In genomic region chr13:37344051-37344450, GRCh38 we compare ENCODE assay signal across 15 cellular contexts.
DNase-seq lines count a peak whose midpoint lies in the region; ATAC-seq and TF ChIP-seq lines count a peak whose summit lies in the region.
"Had no signal": no experiment of that assay in that cellular context is flagged by ENCODE, and none has a peak within 500 bp of the region (broad histone marks: within the 10 kb centered on the region; RNA-seq: fewer than 3 reads in every experiment).

No MANE protein-coding gene starts in this region.

- no peak for ATAC-seq in GM18868 (IDR thresholded peaks at IDR 0.05; ENCODE audit: unreplicated experiment)
- ATAC-seq: GM23338, HCT116 had no signal

- H3K4me1 Mint-ChIP-seq in mesothelial cell of epicardium: peaks cover 49% of the 10 kb centered on the region
- H3K4me1 Mint-ChIP-seq in osteocyte (ENCODE audit: unreplicated experiment): peaks cover 24% of the 10 kb centered on the region
- H3K4me1 Mint-ChIP-seq: CD4-positive, alpha-beta memory T cell; GM23338 had no signal

- peak overlapping the region; percentile 1 for H3K27ac Mint-ChIP-seq in mesothelial cell of epicardium
- H3K27ac Mint-ChIP-seq in osteocyte (ENCODE audit: unreplicated experiment): peak overlapping the region; percentile 1
- H3K27ac Mint-ChIP-seq: CD4-positive, alpha-beta memory T cell; GM23338; H9 had no signal

- peaks cover 6% of the 10 kb centered on the region for H3K9me3 Mint-ChIP-seq in mesothelial cell of epicardium
- H3K9me3 Mint-ChIP-seq in osteocyte (ENCODE audit: unreplicated experiment): peaks cover 10% of the 10 kb centered on the region
- H3K9me3 Mint-ChIP-seq: GM23338, H9 had no signal

- TF ChIP-seq CTCF in mesothelial cell of epicardium (IDR thresholded peaks at IDR 0.05; ENCODE audit: unreplicated experiment) (no peak), osteocyte (IDR thresholded peaks at IDR 0.05) (no peak)

- no peak overlapping the region for H3K4me3 Mint-ChIP-seq in mesothelial cell of epicardium
- H3K4me3 Mint-ChIP-seq in osteocyte (ENCODE audit: unreplicated experiment): no peak overlapping the region
- H3K4me3 Mint-ChIP-seq: CD4-positive, alpha-beta memory T cell; GM23338; H9 had no signal

- H3K27me3 Mint-ChIP-seq in mesothelial cell of epicardium (ENCODE audit: low read depth) (no peaks in the 10 kb centered on the region), osteocyte (ENCODE audit: unreplicated experiment) (no peaks in the 10 kb centered on the region)
- H3K27me3 Mint-ChIP-seq: CD4-positive, alpha-beta memory T cell had no signal

- H3K36me3 Mint-ChIP-seq in mesothelial cell of epicardium (peaks cover 5% of the 10 kb centered on the region), osteocyte (ENCODE audit: unreplicated experiment) (no peaks in the 10 kb centered on the region)
- H3K36me3 Mint-ChIP-seq: CD4-positive, alpha-beta memory T cell had no signal

- DNase-seq in NCI-H69 (lab: John Stamatoyannopoulos, UW) (peak; percentile 8), SK-N-DZ (ENCODE audit: low spot score) (peak; percentile 63), mesothelial cell of epicardium (ENCODE audit: low spot score in 2 of 2, unreplicated experiment in 2 of 2) (no peak), osteocyte (ENCODE audit: extremely low spot score, unreplicated experiment) (no peak), kidney tubule cell (ENCODE audit: low spot score) (no peak)
- no peak for DNase-seq in activated CD4-positive, CD25-positive, alpha-beta regulatory T cell treated with anti-CD3 and anti-CD28 coated beads, Interleukin-2, amount 50 U/mL, for 72 hours
- DNase-seq: C1 segment of cervical spinal cord; Caco-2; CD4-positive, alpha-beta memory T cell; DMS153; DND-41; H9 had no signal

Comparison
In these comparisons a context has a peak if more than half of its experiments do, and no peak if none do; other contexts are left out.
1. DNase-seq: peak in NCI-H69 (single experiment) and SK-N-DZ (single experiment); none in mesothelial cell of epicardium (0 of 2), osteocyte (single experiment), kidney tubule cell (single experiment) and activated CD4-positive, CD25-positive, alpha-beta regulatory T cell treated with anti-CD3 and anti-CD28 coated beads, Interleukin-2, amount 50 U/mL, for 72 hours (single experiment).